In the genomic region with DNA sequence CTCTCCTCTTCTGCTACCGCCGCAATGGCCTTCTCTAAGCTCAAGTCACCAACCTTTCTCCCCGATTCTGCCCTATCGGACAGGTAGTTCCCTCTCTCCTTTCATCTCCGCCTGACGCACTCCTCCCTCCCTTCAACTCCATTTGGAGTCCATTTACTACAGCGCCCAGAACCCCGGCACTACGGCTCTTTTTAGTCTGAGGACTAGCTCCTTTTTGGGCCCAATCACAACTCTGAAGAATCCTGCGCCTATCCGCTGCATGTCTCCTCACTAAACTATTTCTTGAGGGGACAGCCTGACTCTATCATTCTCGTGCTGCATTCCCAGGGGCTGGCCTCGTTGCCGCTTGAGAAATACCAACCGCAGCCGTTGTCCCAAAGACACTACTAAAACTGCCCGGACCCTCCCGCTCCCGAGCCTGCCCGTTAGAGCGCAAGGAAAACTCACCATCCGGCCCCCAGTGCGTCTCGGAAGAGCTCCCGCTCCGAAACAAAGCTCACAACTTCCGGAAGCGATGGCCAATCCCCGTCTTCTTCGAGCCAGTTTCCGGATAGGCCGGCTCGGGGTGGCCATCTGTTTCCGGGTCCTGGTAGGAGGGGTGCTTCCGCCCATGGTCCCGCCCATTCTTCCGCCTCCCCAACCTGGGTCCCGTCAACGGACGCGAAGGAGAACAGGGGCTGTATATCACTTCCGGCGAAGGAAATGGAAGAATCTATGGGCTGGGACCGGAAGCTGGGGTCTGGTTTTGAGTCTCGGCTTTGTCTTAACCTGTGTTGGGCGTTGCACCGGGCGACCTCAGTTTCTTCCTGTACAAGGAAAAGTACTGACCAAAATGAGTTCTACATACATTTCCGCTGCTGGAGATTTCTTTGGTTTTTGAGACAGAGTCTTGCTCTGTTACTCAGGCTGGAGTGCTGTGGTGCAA, we compare ENCODE assay signal across 8 cellular contexts. TPM values are rescaled to one million over a fixed set of nuclear protein-coding genes. Genes with fewer than 3 reads are reported as not detected.
DNase-seq lines count a peak whose midpoint lies in the region; ATAC-seq, FAIRE-seq and TF ChIP-seq lines count a peak whose summit lies in the region.

Gene TPRKB, minus strand, starts transcription at position 491 of the 925 bp plus-strand sequence. CDS start 2,776 bp downstream, outside the sequence.

- no peak for FAIRE-seq in D721Med (lab: Jason Lieb, UNC)

- peak within 1 kb of the TSS; percentile 92 for H3K4me3 ChIP-seq in OCI-LY7 (ENCODE audit: low read depth, low read length, poor library complexity, severe bottlenecking)
- peak within 1 kb of the TSS; percentile 98 for H3K4me3 ChIP-seq in epithelial cell of esophagus (ENCODE audit: low read length)
- H3K4me3 ChIP-seq in mucosa of descending colon = peak within 1 kb of the TSS; percentile 50

- intact Hi-C loops in OCI-LY7 (cut with micrococcal nuclease; ENCODE audit: unreplicated experiment) (loop anchor here (1.0 kb wide), 1 partner anchor 43 kb away; the partner anchor contains the start of gene DUSP11), mucosa of descending colon (cut with DNase I, micrococcal nuclease) (no loop called here)

- no TSS peak for BruUV-seq in OCI-LY7 (replicated peaks; lab: Mats Ljungman, UMichigan)

- DNase-seq in D721Med (ENCODE audit: insufficient read length, low spot score) (peak; percentile 86), HuH-7.5 (ENCODE audit: low spot score) (peak; percentile 93), OCI-LY7 (ENCODE audit: low spot score) (peak; percentile 98), activated T-cell treated with anti-CD3 and anti-CD28 coated beads for 1 hour (ENCODE audit: low read depth) (peak; percentile 88), epithelial cell of esophagus (ENCODE audit: low read depth) (peak; percentile 97), mucosa of descending colon (peak; percentile 96 to 98 (median 97))
- peak; percentile 91 for DNase-seq in stimulated activated CD8-positive, alpha-beta memory T cell treated with anti-CD3 and anti-CD28 coated beads, Interleukin-4, amount 100 ng/mL, for 24 hours (ENCODE audit: low read depth)

- peaks cover 6% of the 10 kb centered on the region; the same call in 1 of the 2 replicates for H4K20me1 ChIP-seq in OCI-LY7 (ENCODE audit: insufficient read depth, low read length)

- ATAC-seq in GM21526 (IDR thresholded peaks at IDR 0.05; ENCODE audit: low FRiP score, unreplicated experiment) (peak; percentile 91), mucosa of descending colon (peak; percentile 100)

- H3K9me3 ChIP-seq in OCI-LY7 (ENCODE audit: low read length) (peaks cover 10% of the 10 kb centered on the region; the same call in 1 of the 2 replicates), mucosa of descending colon (no peaks in the 10 kb centered on the region)

- H3K4me2 ChIP-seq in OCI-LY7 (ENCODE audit: low read length) = peak within 1 kb of the TSS; percentile 92

- TF ChIP-seq CTCF in D721Med (IDR thresholded peaks at IDR 0.05; ENCODE audit: insufficient read depth, missing control alignments) (no peak), OCI-LY7 (conservative IDR thresholded peaks at IDR 0.05; ENCODE audit: low read length) (no peak), epithelial cell of esophagus (IDR thresholded peaks at IDR 0.05; ENCODE audit: insufficient read depth, low read depth, low read length, missing control alignments) (no peak), mucosa of descending colon (IDR thresholded peaks at IDR 0.05) (no peak)

- H3K79me2 ChIP-seq in OCI-LY7 (ENCODE audit: insufficient read depth, low read depth, low read length) = peaks cover 27% of the 10 kb centered on the region

- POLR2A ChIA-PET in OCI-LY7 (lab: Charles Lee) = interaction anchor here (0.6 to 1.5 kb wide), 5 partner anchors 12 to 773 kb away, joined by 4 to 7 read pairs (median 5); partner anchors contain the start of gene STAMBP

- H2AFZ ChIP-seq in OCI-LY7 (ENCODE audit: low read length) = peak within 1 kb of the TSS; percentile 88

- 0 out of 2 replicates have a peak, but pooled peaks cover 3% of the 10 kb centered on the region for H3K9me2 ChIP-seq in OCI-LY7 (ENCODE audit: insufficient read depth, low read length)

- peaks cover 12% of the 10 kb centered on the region for H3K4me1 ChIP-seq in OCI-LY7 (ENCODE audit: insufficient read depth, low read length, poor library complexity, severe bottlenecking)
- H3K4me1 ChIP-seq in mucosa of descending colon (ENCODE audit: low read depth) = peaks cover 8% of the 10 kb centered on the region

- H3K36me3 ChIP-seq in OCI-LY7 (ENCODE audit: insufficient read depth, low read length) (peaks cover 21% of the 10 kb centered on the region), mucosa of descending colon (ENCODE audit: low read depth) (no peaks in the 10 kb centered on the region)

- H3K27ac ChIP-seq in OCI-LY7 (ENCODE audit: low read depth, low read length, poor library complexity, severe bottlenecking) = peak within 1 kb of the TSS; percentile 49

- CTCF ChIA-PET in OCI-LY7 (lab: Charles Lee; ENCODE audit: unreplicated experiment) = no interaction called here

RNA-seq across cellular contexts. Expression of gene TPRKB, which starts in this region (rescaled TPM):
- 25.4 and 29.3 TPM in 2 replicates for total RNA-seq in OCI-LY7 (2014; rRNA removed; shearing (Covaris generic))
- total RNA-seq in OCI-LY7 (2022) (48.8 and 51.4 TPM in 2 replicates), mucosa of descending colon (10 to 100 TPM; 22.3 to 33.5 (median 23.9) TPM)

Comparison
In these comparisons a context has a peak if more than half of its experiments do, and no peak if none do; other contexts are left out.
1. Peak in every context shown above with its lines: DNase-seq, ATAC-seq, H3K4me3 ChIP-seq and H3K27ac ChIP-seq.